1 cellular context compared by ENCODE assay signal in genomic region chr2:241818943-241819270, GRCh38.
TF ChIP-seq lines count a peak whose summit lies in the region.

No MANE protein-coding gene starts in this region.

TF ChIP-seq in HepG2, 621 proteins besides CTCF, POLR2A, EP300 and RAD21 (continued from another document and continues in another):
- TF ChIP-seq ZBED4 (CRISPR knock-in tag; IDR thresholded peaks at IDR 0.05; ENCODE audit: borderline replicate concordance) (peak; percentile 66; the same call in 1 of the 2 replicates), ZNF615 (CRISPR knock-in tag; IDR thresholded peaks at IDR 0.05; ENCODE audit: borderline replicate concordance) (no peak), DNMT3B (CRISPR knock-in tag; conservative IDR thresholded peaks at IDR 0.05) (peak; percentile 95), ZNF558 (CRISPR knock-in tag; IDR thresholded peaks at IDR 0.05; ENCODE audit: borderline replicate concordance) (peak; percentile 62; the same call in 1 of the 2 replicates), PHF5A (CRISPR knock-in tag; IDR thresholded peaks at IDR 0.05; ENCODE audit: low read depth, unreplicated experiment) (peak; percentile 27), ZNF431 (CRISPR knock-in tag; IDR thresholded peaks at IDR 0.05; ENCODE audit: borderline replicate concordance, low read depth) (peak; percentile 67; the same call in 1 of the 2 replicates), DR1 (CRISPR knock-in tag; IDR thresholded peaks at IDR 0.05) (peak; percentile 58; the same call in 1 of the 2 replicates), MXD4 (CRISPR knock-in tag; IDR thresholded peaks at IDR 0.05) (peak; percentile 68), ZNF317 (CRISPR knock-in tag; IDR thresholded peaks at IDR 0.05) (peak; percentile 74), ZNF225 (CRISPR knock-in tag; IDR thresholded peaks at IDR 0.05) (peak; percentile 0; the same call in 1 of the 2 replicates), NFKBIZ (CRISPR knock-in tag; IDR thresholded peaks at IDR 0.05) (peak; percentile 96), REPIN1 (CRISPR knock-in tag; IDR thresholded peaks at IDR 0.05; ENCODE audit: borderline replicate concordance, low read depth) (peak; percentile 86), RNF2 (conservative IDR thresholded peaks at IDR 0.05; ENCODE audit: low read depth) (peak; percentile 83; the same call in 1 of the 2 replicates), CENPT (CRISPR knock-in tag; IDR thresholded peaks at IDR 0.05; ENCODE audit: low read depth) (peak; percentile 77; the same call in 1 of the 2 replicates), SSRP1 (CRISPR knock-in tag; IDR thresholded peaks at IDR 0.05) (peak; percentile 93), ZXDC (CRISPR knock-in tag; IDR thresholded peaks at IDR 0.05) (no peak), NFAT5 (CRISPR knock-in tag; IDR thresholded peaks at IDR 0.05) (no peak), NRL (CRISPR knock-in tag; IDR thresholded peaks at IDR 0.05; ENCODE audit: borderline replicate concordance) (peak; percentile 50; the same call in 1 of the 2 replicates), FOSL2 (CRISPR knock-in tag; IDR thresholded peaks at IDR 0.05) (peak; percentile 82), ZKSCAN1 (IDR thresholded peaks at IDR 0.05; ENCODE audit: low read length) (no peak), SATB2 (CRISPR knock-in tag; IDR thresholded peaks at IDR 0.05) (no peak), MLXIP (CRISPR knock-in tag; IDR thresholded peaks at IDR 0.05; ENCODE audit: borderline replicate concordance) (peak; percentile 100), U2AF2 (IDR thresholded peaks at IDR 0.05; ENCODE audit: low read depth, low read length) (no peak), BHLHE40 (IDR thresholded peaks at IDR 0.05; ENCODE audit: low read length) (peak; percentile 99), ZNF264 (CRISPR knock-in tag; IDR thresholded peaks at IDR 0.05) (no peak), GFI1 (CRISPR knock-in tag; IDR thresholded peaks at IDR 0.05; ENCODE audit: borderline replicate concordance) (peak; percentile 79; the same call in 1 of the 2 replicates), LCORL (IDR thresholded peaks at IDR 0.05) (no peak), LCORL (CRISPR knock-in tag; IDR thresholded peaks at IDR 0.05) (peak; percentile 63; the same call in 1 of the 2 replicates), SRF (IDR thresholded peaks at IDR 0.05; ENCODE audit: low read depth, low read length) (peak; percentile 40; the same call in 1 of the 2 replicates), KAT8 (CRISPR knock-in tag; IDR thresholded peaks at IDR 0.05) (peak; percentile 69), TCF7L2 (IDR thresholded peaks at IDR 0.05; ENCODE audit: low read depth, low read length) (no peak), KDM5B (CRISPR knock-in tag; IDR thresholded peaks at IDR 0.05; ENCODE audit: borderline replicate concordance) (peak; percentile 85), LBX2 (CRISPR knock-in tag; IDR thresholded peaks at IDR 0.05; ENCODE audit: borderline replicate concordance) (no peak), SYNCRIP (IDR thresholded peaks at IDR 0.05; ENCODE audit: insufficient read depth, low read depth, low read length) (no peak), HMG20A (CRISPR knock-in tag; IDR thresholded peaks at IDR 0.05; ENCODE audit: borderline replicate concordance) (peak; percentile 87; the same call in 1 of the 2 replicates), MIER2 (CRISPR knock-in tag; IDR thresholded peaks at IDR 0.05) (peak; percentile 65), SP1 (IDR thresholded peaks at IDR 0.05) (no peak), SP1 (CRISPR knock-in tag; IDR thresholded peaks at IDR 0.05) (peak; percentile 82), ZNF451 (CRISPR knock-in tag; IDR thresholded peaks at IDR 0.05) (peak; percentile 84; the same call in 1 of the 2 replicates), ZNF331 (CRISPR knock-in tag; IDR thresholded peaks at IDR 0.05) (peak; percentile 92), DRAP1 (CRISPR knock-in tag; IDR thresholded peaks at IDR 0.05) (peak; percentile 43; the same call in 1 of the 2 replicates), ZNF891 (CRISPR knock-in tag; IDR thresholded peaks at IDR 0.05) (peak; percentile 76; the same call in 1 of the 2 replicates), ZNF619 (CRISPR knock-in tag; IDR thresholded peaks at IDR 0.05) (0 out of 2 replicates have a peak, but pooled peaks have one; percentile 59), PAXIP1 (CRISPR knock-in tag; conservative IDR thresholded peaks at IDR 0.05) (peak; percentile 85)
